Comparison of ENCODE assay signal across 15 cellular contexts in genomic region chr2:224532931-224533330, GRCh38. TPM values are rescaled to one million over a fixed set of nuclear protein-coding genes. Genes with fewer than 3 reads are reported as not detected.
DNase-seq lines count a peak whose midpoint lies in the region; ATAC-seq lines count a peak whose summit lies in the region.
"Had no signal": no experiment of that assay in that cellular context is flagged by ENCODE, and none has a peak within 500 bp of the region (broad histone marks: within the 10 kb centered on the region; RNA-seq: fewer than 3 reads in every experiment).

No MANE protein-coding gene starts in this region.

- H3K36me3 ChIP-seq in SJCRH30, result peaks cover 60% of the 10 kb centered on the region

- H3K9me3 Mint-ChIP-seq in activated naive CD4-positive, alpha-beta T cell treated with anti-CD3 and anti-CD28 coated beads, Interleukin-2, amount 50 U/mL, for 24 hours, result no peaks in the 10 kb centered on the region
- H3K9me3 Mint-ChIP-seq in activated naive CD4-positive, alpha-beta T cell treated with anti-CD3 and anti-CD28 coated beads, Interleukin-2, amount 10 ng/mL, durations not matched to agents 7 days and 5 days, result no peaks in the 10 kb centered on the region
- H3K9me3 Mint-ChIP-seq in stimulated activated effector memory CD8-positive, alpha-beta T cell treated with anti-CD3 and anti-CD28 coated beads, Interleukin-12 subunit alpha, Interleukin-12 subunit beta, amount 100 ng/mL, for 72 hours, result no peaks in the 10 kb centered on the region

- H3K27ac Mint-ChIP-seq in activated naive CD4-positive, alpha-beta T cell treated with anti-CD3 and anti-CD28 coated beads, Interleukin-2, amount 50 U/mL, for 24 hours, result peak overlapping the region; percentile 60
- H3K27ac Mint-ChIP-seq in activated naive CD4-positive, alpha-beta T cell treated with anti-CD3 and anti-CD28 coated beads, Interleukin-2, amount 10 ng/mL, durations not matched to agents 7 days and 5 days, result no peak overlapping the region
- H3K27ac Mint-ChIP-seq in stimulated activated effector memory CD8-positive, alpha-beta T cell treated with anti-CD3 and anti-CD28 coated beads, Interleukin-12 subunit alpha, Interleukin-12 subunit beta, amount 100 ng/mL, for 72 hours, result peak overlapping the region; percentile 69

- no peaks in the 10 kb centered on the region for H3K9me3 ChIP-seq in SJCRH30 (replicated peaks)
- H3K9me3 ChIP-seq: left lung had no signal

- peak; percentile 62 for ATAC-seq in GM21786 (IDR thresholded peaks at IDR 0.05; ENCODE audit: unreplicated experiment)
- ATAC-seq in stimulated activated effector memory CD8-positive, alpha-beta T cell treated with anti-CD3 and anti-CD28 coated beads, Interleukin-12 subunit alpha, Interleukin-12 subunit beta, amount 100 ng/mL, for 72 hours, result peak; percentile 61
- ATAC-seq in GM21515 (IDR thresholded peaks at IDR 0.05; ENCODE audit: unreplicated experiment), result no peak
- ATAC-seq: left lung had no signal

- H3K36me3 Mint-ChIP-seq in activated naive CD4-positive, alpha-beta T cell treated with anti-CD3 and anti-CD28 coated beads, Interleukin-2, amount 50 U/mL, for 24 hours, result peaks cover 23% of the 10 kb centered on the region
- H3K36me3 Mint-ChIP-seq in activated naive CD4-positive, alpha-beta T cell treated with anti-CD3 and anti-CD28 coated beads, Interleukin-2, amount 10 ng/mL, durations not matched to agents 7 days and 5 days, result peaks cover 43% of the 10 kb centered on the region
- peaks cover 56% of the 10 kb centered on the region for H3K36me3 Mint-ChIP-seq in stimulated activated effector memory CD8-positive, alpha-beta T cell treated with anti-CD3 and anti-CD28 coated beads, Interleukin-12 subunit alpha, Interleukin-12 subunit beta, amount 100 ng/mL, for 72 hours

- H3K4me1 ChIP-seq in SJCRH30, result peaks cover 31% of the 10 kb centered on the region
- H3K4me1 ChIP-seq: left lung had no signal

- H3K27ac ChIP-seq in SJCRH30, result peak overlapping the region; percentile 64
- H3K27ac ChIP-seq: cardiac muscle cell, left lung, SK-N-MC had no signal

- no peaks in the 10 kb centered on the region for H3K27me3 Mint-ChIP-seq in activated naive CD4-positive, alpha-beta T cell treated with anti-CD3 and anti-CD28 coated beads, Interleukin-2, amount 50 U/mL, for 24 hours
- H3K27me3 Mint-ChIP-seq in activated naive CD4-positive, alpha-beta T cell treated with anti-CD3 and anti-CD28 coated beads, Interleukin-2, amount 10 ng/mL, durations not matched to agents 7 days and 5 days, result no peaks in the 10 kb centered on the region

- H3K4me3 ChIP-seq in SJCRH30, result no peak overlapping the region
- H3K4me3 ChIP-seq: cardiac muscle cell, left lung, SK-N-MC had no signal

- no peaks in the 10 kb centered on the region for H3K27me3 ChIP-seq in SJCRH30
- H3K27me3 ChIP-seq: cardiac muscle cell, left lung had no signal

- CTCF ChIA-PET in activated naive CD4-positive, alpha-beta T cell treated with anti-CD3 and anti-CD28 coated beads, Interleukin-2, amount 10 ng/mL, durations not matched to agents 7 days and 5 days (lab: Charles Lee), result no interaction called here

- H3K4me1 Mint-ChIP-seq in activated naive CD4-positive, alpha-beta T cell treated with anti-CD3 and anti-CD28 coated beads, Interleukin-2, amount 50 U/mL, for 24 hours, result peaks cover 77% of the 10 kb centered on the region
- H3K4me1 Mint-ChIP-seq in activated naive CD4-positive, alpha-beta T cell treated with anti-CD3 and anti-CD28 coated beads, Interleukin-2, amount 10 ng/mL, durations not matched to agents 7 days and 5 days, result peaks cover 15% of the 10 kb centered on the region
- peaks cover 46% of the 10 kb centered on the region for H3K4me1 Mint-ChIP-seq in stimulated activated effector memory CD8-positive, alpha-beta T cell treated with anti-CD3 and anti-CD28 coated beads, Interleukin-12 subunit alpha, Interleukin-12 subunit beta, amount 100 ng/mL, for 72 hours

- no peak overlapping the region for H3K4me3 Mint-ChIP-seq in activated naive CD4-positive, alpha-beta T cell treated with anti-CD3 and anti-CD28 coated beads, Interleukin-2, amount 50 U/mL, for 24 hours
- no peak overlapping the region for H3K4me3 Mint-ChIP-seq in activated naive CD4-positive, alpha-beta T cell treated with anti-CD3 and anti-CD28 coated beads, Interleukin-2, amount 10 ng/mL, durations not matched to agents 7 days and 5 days
- no peak overlapping the region for H3K4me3 Mint-ChIP-seq in stimulated activated effector memory CD8-positive, alpha-beta T cell treated with anti-CD3 and anti-CD28 coated beads, Interleukin-12 subunit alpha, Interleukin-12 subunit beta, amount 100 ng/mL, for 72 hours

- no peak for DNase-seq in activated naive CD4-positive, alpha-beta T cell treated with anti-CD3 and anti-CD28 coated beads, Interleukin-2, amount 10 ng/mL, durations not matched to agents 7 days and 5 days
- DNase-seq in SJCRH30 (no peak), kidney tubule cell (ENCODE audit: low spot score) (no peak), superior temporal gyrus (ENCODE audit: extremely low spot score) (no peak)
- DNase-seq in stimulated activated effector memory CD8-positive, alpha-beta T cell treated with anti-CD3 and anti-CD28 coated beads, Interleukin-12 subunit alpha, Interleukin-12 subunit beta, amount 100 ng/mL, for 72 hours (ENCODE audit: low spot score in 2 of 2), result no peak
- DNase-seq: activated CD4-positive, CD25-positive, alpha-beta regulatory T cell; DMS153; left lung; MV-4-11; stimulated activated CD4-positive, alpha-beta T cell treated with anti-CD3 and anti-CD28 coated beads, Interleukin-12 subunit alpha, Interleukin-12 subunit beta, amount 100 ng/mL, for 4 hours had no signal

RNA-seq across cellular contexts. Expression of gene CUL3, which starts 52.2 kb away (rescaled TPM):
- total RNA-seq in SJCRH30 (2014; rRNA removed; shearing (Covaris generic)), result 158 and 160 TPM in 2 replicates
